In the genomic region with DNA sequence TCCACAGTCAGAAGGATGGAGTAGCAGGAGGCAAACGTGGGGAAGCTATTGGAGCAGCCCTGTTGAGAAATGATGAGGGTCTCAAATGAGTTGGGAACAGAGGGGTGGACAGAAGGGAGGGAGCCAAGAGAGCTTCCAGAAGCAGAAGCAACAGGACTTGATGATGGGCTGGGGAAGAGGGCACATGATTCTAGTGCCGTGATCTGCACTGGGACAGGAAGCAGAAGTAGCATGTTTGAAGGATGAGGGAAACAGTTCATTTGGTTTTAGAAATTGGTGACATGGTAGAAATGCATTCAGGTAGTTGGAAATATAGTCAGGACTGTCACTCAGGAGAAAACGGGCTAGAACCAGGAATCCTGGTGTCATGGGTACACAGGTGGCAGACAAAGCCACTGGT, we compare ENCODE assay signal across 15 cellular contexts. TPM values are rescaled to one million over a fixed set of nuclear protein-coding genes. Genes with fewer than 3 reads are reported as not detected.
DNase-seq lines count a peak whose midpoint lies in the region; ATAC-seq and TF ChIP-seq lines count a peak whose summit lies in the region.
"Had no signal": no experiment of that assay in that cellular context is flagged by ENCODE, and none has a peak within 500 bp of the region (broad histone marks: within the 10 kb centered on the region; RNA-seq: fewer than 3 reads in every experiment).

No MANE protein-coding gene starts in this region.

- H3K9me3 ChIP-seq in liver (ENCODE audit: control insufficient read depth in 4 of 4, low read length in 3 of 4) (no peaks in the 10 kb centered on the region), right lobe of liver (peaks cover 0 to 2% (median 0%) of the 10 kb centered on the region in 4 donors), esophagus squamous epithelium (peaks cover 0 to 7% (median 4%) of the 10 kb centered on the region in 3 donors), skeletal muscle tissue (ENCODE audit: control insufficient read depth in 3 of 3, low read length in 3 of 3) (no peaks in the 10 kb centered on the region), aorta (ENCODE audit: control insufficient read depth, low read length) (no peaks in the 10 kb centered on the region), spleen (peaks cover 0 to 10% (median 0%) of the 10 kb centered on the region in 8 donors)
- H3K9me3 ChIP-seq: A549 had no signal

- intact Hi-C loops in right lobe of liver (cut with DNase I), result no loop called here
- intact Hi-C loops in esophagus squamous epithelium (cut with DNase I), result no loop called here
- intact Hi-C loops in aorta (cut with DNase I), result loop anchor here (5.0 to 10.0 kb wide), 2 partner anchors 266 to 554 kb away; no protein-coding TSS in a partner anchor
- intact Hi-C loops in spleen (cut with DNase I; ENCODE audit: low total_unique reads), result no loop called here

- TF ChIP-seq POLR2A in right lobe of liver (IDR thresholded peaks at IDR 0.05) (no peak), esophagus squamous epithelium (IDR thresholded peaks at IDR 0.05) (no peak), spleen (IDR thresholded peaks at IDR 0.05) (no peak)

- H3K4me1 ChIP-seq in liver (ENCODE audit: control insufficient read depth in 4 of 4, insufficient read depth in 4 of 4, low read length in 3 of 4) (peaks cover 0 to 29% (median 15%) of the 10 kb centered on the region in 4 donors), right lobe of liver (peaks cover 0 to 24% (median 6%) of the 10 kb centered on the region in 4 donors), esophagus squamous epithelium (peaks cover 0 to 93% (median 31%) of the 10 kb centered on the region in 3 donors), skeletal muscle tissue (ENCODE audit: control insufficient read depth in 3 of 3, insufficient read depth in 3 of 3, low read length in 3 of 3) (peaks cover 50 to 74% (median 69%) of the 10 kb centered on the region in 3 donors), aorta (ENCODE audit: control insufficient read depth in 1 of 2, insufficient read depth in 2 of 2, low read length in 2 of 2) (peaks cover 2 to 4% of the 10 kb centered on the region in 2 donors), spleen (peaks cover 3 to 59% (median 22%) of the 10 kb centered on the region in 6 donors)
- H3K4me1 ChIP-seq: A549 had no signal

- no peak overlapping the region for H3K4me3 ChIP-seq in liver (ENCODE audit: low read depth in 1 of 3, low read length in 3 of 3)
- no peak overlapping the region for H3K4me3 ChIP-seq in right lobe of liver
- H3K4me3 ChIP-seq in esophagus squamous epithelium, result no peak overlapping the region
- no peak overlapping the region for H3K4me3 ChIP-seq in skeletal muscle tissue (ENCODE audit: low read length in 3 of 3)
- no peak overlapping the region for H3K4me3 ChIP-seq in aorta (ENCODE audit: low read length in 2 of 2)
- no peak overlapping the region for H3K4me3 ChIP-seq in spleen
- H3K4me3 ChIP-seq: A549 had no signal

- no peak for TF ChIP-seq RAD21 in liver (IDR thresholded peaks at IDR 0.05)

- H3K36me3 ChIP-seq in liver (ENCODE audit: control insufficient read depth in 4 of 4, insufficient read depth in 3 of 4, low read depth in 1 of 4, low read length in 3 of 4), result no peaks in the 10 kb centered on the region
- no peaks in the 10 kb centered on the region for H3K36me3 ChIP-seq in right lobe of liver
- peaks cover 0 to 54% (median 0%) of the 10 kb centered on the region in 3 donors for H3K36me3 ChIP-seq in esophagus squamous epithelium
- H3K36me3 ChIP-seq in skeletal muscle tissue (ENCODE audit: control insufficient read depth in 3 of 3, insufficient read depth in 3 of 3, low read length in 3 of 3), result no peaks in the 10 kb centered on the region
- H3K36me3 ChIP-seq in aorta (ENCODE audit: control insufficient read depth in 1 of 2, insufficient read depth in 2 of 2, low read length in 1 of 2), result no peaks in the 10 kb centered on the region
- no peaks in the 10 kb centered on the region for H3K36me3 ChIP-seq in spleen

- ATAC-seq in right lobe of liver, result no peak
- ATAC-seq in aorta (ENCODE audit: low FRiP score), result no peak
- ATAC-seq in GM19455 (IDR thresholded peaks at IDR 0.05; ENCODE audit: unreplicated experiment), result no peak
- no peak for ATAC-seq in GM19035 (IDR thresholded peaks at IDR 0.05; ENCODE audit: unreplicated experiment)
- ATAC-seq: A549 had no signal

- H3K9ac ChIP-seq in liver (ENCODE audit: low read depth in 1 of 2, low read length in 2 of 2), result no peak overlapping the region
- no peak overlapping the region for H3K9ac ChIP-seq in skeletal muscle tissue (ENCODE audit: low read depth in 1 of 3, low read length in 3 of 3)

- 83% methylated on average over 3 of the region's 3 CpGs for WGBS in liver
- 64% methylated on average over 3 of the region's 3 CpGs for WGBS in right lobe of liver (ENCODE audit: insufficient coverage, low coverage, low lambda C conversion rate, missing lambda C conversion rate)
- 62 to 72% methylated on average over 3 of the region's 3 CpGs for WGBS in esophagus squamous epithelium, 2 donors
- WGBS in aorta, 2 donors, result 82 to 85% methylated on average over 3 of the region's 3 CpGs
- 41 to 51% (median 46%) methylated on average over 3 of the region's 3 CpGs for WGBS in spleen, 5 donors

- H3K27ac ChIP-seq in liver (ENCODE audit: low read depth in 1 of 2, low read length in 2 of 2) (peak overlapping the region; percentile 4 to 26), right lobe of liver (no peak overlapping the region), esophagus squamous epithelium (peak overlapping the region in 3 of 4 donors; percentile 19 to 93 (median 81)), skeletal muscle tissue (ENCODE audit: low read depth, low read length) (peak overlapping the region; percentile 39), aorta (ENCODE audit: low read depth in 1 of 2, low read length in 2 of 2) (peak overlapping the region; percentile 15 to 32), spleen (peak overlapping the region in 1 of 8 donors; percentile 15)
- H3K27ac ChIP-seq: A549 had no signal

- no peak for DNase-seq in right lobe of liver
- no peak for DNase-seq in esophagus squamous epithelium (lab: John Stamatoyannopoulos, UW)
- DNase-seq in aorta, result no peak
- DNase-seq in spleen, result no peak
- DNase-seq: CD4-positive, alpha-beta T cell; DMS79 treated with DMSO at 0.1 percent for 48 hours; NCI-H1417; NCI-H2029; NCI-H510A treated with DMSO at 0.1 percent for 48 hours; SHP77 treated with DMSO at 0.1 percent for 48 hours had no signal

- no peak for TF ChIP-seq CTCF in liver (IDR thresholded peaks at IDR 0.05; ENCODE audit: low read depth, low read length, missing input control)
- no peak for TF ChIP-seq CTCF in right lobe of liver (IDR thresholded peaks at IDR 0.05)
- no peak for TF ChIP-seq CTCF in esophagus squamous epithelium (IDR thresholded peaks at IDR 0.05)
- TF ChIP-seq CTCF in spleen (IDR thresholded peaks at IDR 0.05 in 8 of 11, conservative IDR thresholded peaks at IDR 0.05 in 3 of 11), result no peak

- no peaks in the 10 kb centered on the region for H3K27me3 ChIP-seq in liver (ENCODE audit: control insufficient read depth in 4 of 4, insufficient read depth in 4 of 4, low read length in 3 of 4)
- no peaks in the 10 kb centered on the region for H3K27me3 ChIP-seq in right lobe of liver
- no peaks in the 10 kb centered on the region for H3K27me3 ChIP-seq in esophagus squamous epithelium
- H3K27me3 ChIP-seq in skeletal muscle tissue (ENCODE audit: control insufficient read depth in 3 of 3, insufficient read depth in 3 of 3, low read length in 3 of 3), result no peaks in the 10 kb centered on the region
- H3K27me3 ChIP-seq in aorta (ENCODE audit: control insufficient read depth in 1 of 2, insufficient read depth in 2 of 2, low read length in 1 of 2), result no peaks in the 10 kb centered on the region
- no peaks in the 10 kb centered on the region for H3K27me3 ChIP-seq in spleen (replicated peaks in 1 of 7)

TF ChIP-seq in liver, 16 proteins besides CTCF, POLR2A, EP300 and RAD21 (continues in another document):
- TF ChIP-seq, protein P1, sequence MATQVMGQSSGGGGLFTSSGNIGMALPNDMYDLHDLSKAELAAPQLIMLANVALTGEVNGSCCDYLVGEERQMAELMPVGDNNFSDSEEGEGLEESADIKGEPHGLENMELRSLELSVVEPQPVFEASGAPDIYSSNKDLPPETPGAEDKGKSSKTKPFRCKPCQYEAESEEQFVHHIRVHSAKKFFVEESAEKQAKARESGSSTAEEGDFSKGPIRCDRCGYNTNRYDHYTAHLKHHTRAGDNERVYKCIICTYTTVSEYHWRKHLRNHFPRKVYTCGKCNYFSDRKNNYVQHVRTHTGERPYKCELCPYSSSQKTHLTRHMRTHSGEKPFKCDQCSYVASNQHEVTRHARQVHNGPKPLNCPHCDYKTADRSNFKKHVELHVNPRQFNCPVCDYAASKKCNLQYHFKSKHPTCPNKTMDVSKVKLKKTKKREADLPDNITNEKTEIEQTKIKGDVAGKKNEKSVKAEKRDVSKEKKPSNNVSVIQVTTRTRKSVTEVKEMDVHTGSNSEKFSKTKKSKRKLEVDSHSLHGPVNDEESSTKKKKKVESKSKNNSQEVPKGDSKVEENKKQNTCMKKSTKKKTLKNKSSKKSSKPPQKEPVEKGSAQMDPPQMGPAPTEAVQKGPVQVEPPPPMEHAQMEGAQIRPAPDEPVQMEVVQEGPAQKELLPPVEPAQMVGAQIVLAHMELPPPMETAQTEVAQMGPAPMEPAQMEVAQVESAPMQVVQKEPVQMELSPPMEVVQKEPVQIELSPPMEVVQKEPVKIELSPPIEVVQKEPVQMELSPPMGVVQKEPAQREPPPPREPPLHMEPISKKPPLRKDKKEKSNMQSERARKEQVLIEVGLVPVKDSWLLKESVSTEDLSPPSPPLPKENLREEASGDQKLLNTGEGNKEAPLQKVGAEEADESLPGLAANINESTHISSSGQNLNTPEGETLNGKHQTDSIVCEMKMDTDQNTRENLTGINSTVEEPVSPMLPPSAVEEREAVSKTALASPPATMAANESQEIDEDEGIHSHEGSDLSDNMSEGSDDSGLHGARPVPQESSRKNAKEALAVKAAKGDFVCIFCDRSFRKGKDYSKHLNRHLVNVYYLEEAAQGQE (IDR thresholded peaks at IDR 0.05), result no peak
- TF ChIP-seq FOXA1 (IDR thresholded peaks at IDR 0.05), result no peak
- TF ChIP-seq HNF4G (IDR thresholded peaks at IDR 0.05), result no peak
- TF ChIP-seq, protein P2, sequence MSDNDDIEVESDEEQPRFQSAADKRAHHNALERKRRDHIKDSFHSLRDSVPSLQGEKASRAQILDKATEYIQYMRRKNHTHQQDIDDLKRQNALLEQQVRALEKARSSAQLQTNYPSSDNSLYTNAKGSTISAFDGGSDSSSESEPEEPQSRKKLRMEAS (IDR thresholded peaks at IDR 0.05), result peak; percentile 27
- no peak for TF ChIP-seq RXRA (IDR thresholded peaks at IDR 0.05)
- TF ChIP-seq, protein P3, sequence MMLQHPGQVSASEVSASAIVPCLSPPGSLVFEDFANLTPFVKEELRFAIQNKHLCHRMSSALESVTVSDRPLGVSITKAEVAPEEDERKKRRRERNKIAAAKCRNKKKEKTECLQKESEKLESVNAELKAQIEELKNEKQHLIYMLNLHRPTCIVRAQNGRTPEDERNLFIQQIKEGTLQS (IDR thresholded peaks at IDR 0.05), result no peak

RNA-seq across cellular contexts. Expression of a gene that starts 19.4 kb away (rescaled TPM):
- total RNA-seq in liver, result 10 to 100 TPM in 1 of 2 donors, 1 to 10 TPM in 1; 6.2 to 66.9 TPM
- polyA plus RNA-seq in liver, result 100 to 1,000 TPM in 1 of 2 donors, 10 to 100 TPM in 1; 66.6 to 138 TPM
- 10 to 100 TPM; 38.5 to 95.6 (median 58.4) TPM for total RNA-seq in right lobe of liver
- 100 to 1,000 TPM; 108 to 121 (median 109) TPM for total RNA-seq in esophagus squamous epithelium
- total RNA-seq in skeletal muscle tissue, result 42.8 TPM
- total RNA-seq in aorta, result 100 to 1,000 TPM; 133 to 143 TPM
- 10 to 100 TPM; 18.9 to 52.6 TPM for polyA plus RNA-seq in aorta
- 10 to 100 TPM; 17.6 to 37.2 (median 20.1) TPM for total RNA-seq in spleen
- 1 to 10 TPM; 2.8 to 6.9 (median 6.3) TPM for polyA plus RNA-seq in spleen
- total RNA-seq: CD4-positive, alpha-beta T cell had no signal

Comparison
In these comparisons a context has a peak if more than half of its experiments do, and no peak if none do; other contexts are left out.
1. H3K27ac ChIP-seq: peak in liver (2 of 2), esophagus squamous epithelium (3 of 4), skeletal muscle tissue (single experiment) and aorta (2 of 2); none in right lobe of liver (0 of 3).
2. intact Hi-C loops: an anchor here in aorta (5.0 to 10.0 kb wide); none called in right lobe of liver, esophagus squamous epithelium and spleen.